15 cellular contexts compared by ENCODE assay signal in the genomic region with DNA sequence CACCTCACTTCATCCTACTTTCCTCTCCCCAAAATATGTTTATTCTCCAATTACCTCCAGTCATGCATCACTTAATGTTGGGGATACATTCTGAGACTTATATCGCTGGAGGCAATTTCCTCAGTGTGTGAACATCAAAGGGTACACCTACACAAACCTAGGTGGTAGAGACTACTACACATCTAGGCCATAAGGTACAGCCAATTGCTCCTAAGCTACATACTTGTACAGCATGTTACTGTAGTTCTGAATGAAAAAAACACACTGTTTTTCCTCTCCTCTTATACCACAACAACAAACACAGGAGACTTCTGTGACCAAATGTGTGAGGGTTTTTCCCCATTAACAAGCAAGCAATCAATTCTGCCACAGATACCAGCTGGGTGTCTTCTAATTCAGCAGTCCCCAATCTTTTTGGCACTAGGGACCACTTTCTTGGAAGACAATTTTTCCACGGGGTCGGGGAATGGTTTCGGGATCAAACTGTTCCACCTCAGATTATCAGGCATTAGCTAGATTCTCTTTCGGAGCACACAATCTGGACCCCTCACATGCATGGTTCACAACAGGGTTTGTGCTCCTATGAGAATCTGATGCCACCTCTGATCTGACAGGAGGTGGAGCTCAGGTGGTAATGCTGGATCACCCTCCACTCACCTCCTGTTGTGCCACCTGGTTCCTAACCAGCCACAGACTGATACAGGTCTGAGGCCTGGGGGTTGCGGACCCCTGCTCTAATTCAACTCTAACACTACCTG. TPM values are rescaled to one million over a fixed set of nuclear protein-coding genes. Genes with fewer than 3 reads are reported as not detected.
DNase-seq lines count a peak whose midpoint lies in the region; ATAC-seq lines count a peak whose summit lies in the region.
"Had no signal": no experiment of that assay in that cellular context is flagged by ENCODE, and none has a peak within 500 bp of the region (broad histone marks: within the 10 kb centered on the region; RNA-seq: fewer than 3 reads in every experiment).

No MANE protein-coding gene starts in this region.

- H3K4me1 ChIP-seq in effector memory CD4-positive, alpha-beta T cell (ENCODE audit: control insufficient read depth, insufficient read depth, low read length, poor library complexity, severe bottlenecking): peaks cover 15% of the 10 kb centered on the region

- H3K4me3 Mint-ChIP-seq in activated naive CD8-positive, alpha-beta T cell treated with anti-CD3 and anti-CD28 coated beads, Interleukin-2, amount 10 ng/mL, durations not matched to agents 7 days and 5 days: no peak overlapping the region
- H3K4me3 Mint-ChIP-seq in activated naive CD8-positive, alpha-beta T cell treated with anti-CD3 and anti-CD28 coated beads for 36 hours: no peak overlapping the region
- peak overlapping the region; percentile 7 for H3K4me3 Mint-ChIP-seq in T-helper 17 cell
- H3K4me3 Mint-ChIP-seq in stimulated activated memory B cell treated with anti-CD40 and anti-IgM and Interleukin-4, amounts not matched to agents 10 μg/mL and 1 μg/mL and 100 μg/mL, for 72 hours: no peak overlapping the region

- H3K27me3 Mint-ChIP-seq in activated naive CD8-positive, alpha-beta T cell treated with anti-CD3 and anti-CD28 coated beads, Interleukin-2, amount 10 ng/mL, durations not matched to agents 7 days and 5 days: no peaks in the 10 kb centered on the region
- no peaks in the 10 kb centered on the region for H3K27me3 Mint-ChIP-seq in activated naive CD8-positive, alpha-beta T cell treated with anti-CD3 and anti-CD28 coated beads for 36 hours
- no peaks in the 10 kb centered on the region for H3K27me3 Mint-ChIP-seq in T-helper 17 cell
- no peaks in the 10 kb centered on the region for H3K27me3 Mint-ChIP-seq in stimulated activated memory B cell treated with anti-CD40 and anti-IgM and Interleukin-4, amounts not matched to agents 10 μg/mL and 1 μg/mL and 100 μg/mL, for 72 hours

- H3K27ac Mint-ChIP-seq in activated naive CD8-positive, alpha-beta T cell treated with anti-CD3 and anti-CD28 coated beads, Interleukin-2, amount 10 ng/mL, durations not matched to agents 7 days and 5 days: no peak overlapping the region
- no peak overlapping the region for H3K27ac Mint-ChIP-seq in activated naive CD8-positive, alpha-beta T cell treated with anti-CD3 and anti-CD28 coated beads for 36 hours
- peak overlapping the region; percentile 92 for H3K27ac Mint-ChIP-seq in T-helper 17 cell
- no peak overlapping the region for H3K27ac Mint-ChIP-seq in stimulated activated memory B cell treated with anti-CD40 and anti-IgM and Interleukin-4, amounts not matched to agents 10 μg/mL and 1 μg/mL and 100 μg/mL, for 72 hours

- POLR2A ChIA-PET in activated naive CD8-positive, alpha-beta T cell treated with anti-CD3 and anti-CD28 coated beads, Interleukin-2, amount 10 ng/mL, durations not matched to agents 7 days and 5 days (lab: Charles Lee): no interaction called here

- DNase-seq in activated naive CD8-positive, alpha-beta T cell treated with anti-CD3 and anti-CD28 coated beads, Interleukin-2, amount 10 ng/mL, durations not matched to agents 7 days and 5 days: no peak
- no peak for DNase-seq in activated naive CD8-positive, alpha-beta T cell treated with anti-CD3 and anti-CD28 coated beads for 36 hours
- DNase-seq in T-helper 17 cell: no peak
- DNase-seq in effector memory CD4-positive, alpha-beta T cell: no peak
- DNase-seq in HCEC 1CT: no peak
- DNase-seq in DMS53 treated with DMSO at 0.1 percent for 48 hours (lab: John Stamatoyannopoulos, UW; ENCODE audit: unreplicated experiment): no peak
- DNase-seq: ACHN, AML-193, GDM1, GOT3, NCI-H187 treated with DMSO at 0.1 percent for 48 hours, NCI-H446, OCI-M1, SHP77 treated with DMSO at 0.1 percent for 48 hours had no signal

- peak overlapping the region; percentile 22 for H3K27ac ChIP-seq in effector memory CD4-positive, alpha-beta T cell (ENCODE audit: insufficient read depth, low read length, poor library complexity, severe bottlenecking)

- H3K4me3 ChIP-seq in effector memory CD4-positive, alpha-beta T cell (ENCODE audit: insufficient read depth, low read depth, low read length, poor library complexity, severe bottlenecking): no peak overlapping the region

- H3K27me3 ChIP-seq in effector memory CD4-positive, alpha-beta T cell (replicated peaks; ENCODE audit: control insufficient read depth, insufficient read depth, low read length, poor library complexity, severe bottlenecking): no peaks in the 10 kb centered on the region

- peaks cover 9% of the 10 kb centered on the region for H3K36me3 Mint-ChIP-seq in activated naive CD8-positive, alpha-beta T cell treated with anti-CD3 and anti-CD28 coated beads, Interleukin-2, amount 10 ng/mL, durations not matched to agents 7 days and 5 days
- peaks cover 2% of the 10 kb centered on the region for H3K36me3 Mint-ChIP-seq in activated naive CD8-positive, alpha-beta T cell treated with anti-CD3 and anti-CD28 coated beads for 36 hours
- H3K36me3 Mint-ChIP-seq in T-helper 17 cell (ENCODE audit: low read depth): no peaks in the 10 kb centered on the region
- H3K36me3 Mint-ChIP-seq in stimulated activated memory B cell treated with anti-CD40 and anti-IgM and Interleukin-4, amounts not matched to agents 10 μg/mL and 1 μg/mL and 100 μg/mL, for 72 hours: peaks cover 27% of the 10 kb centered on the region

- H3K9me3 Mint-ChIP-seq in activated naive CD8-positive, alpha-beta T cell treated with anti-CD3 and anti-CD28 coated beads, Interleukin-2, amount 10 ng/mL, durations not matched to agents 7 days and 5 days: no peaks in the 10 kb centered on the region
- H3K9me3 Mint-ChIP-seq in activated naive CD8-positive, alpha-beta T cell treated with anti-CD3 and anti-CD28 coated beads for 36 hours: no peaks in the 10 kb centered on the region
- H3K9me3 Mint-ChIP-seq in stimulated activated memory B cell treated with anti-CD40 and anti-IgM and Interleukin-4, amounts not matched to agents 10 μg/mL and 1 μg/mL and 100 μg/mL, for 72 hours: no peaks in the 10 kb centered on the region

- peaks cover 22% of the 10 kb centered on the region for H3K4me1 Mint-ChIP-seq in activated naive CD8-positive, alpha-beta T cell treated with anti-CD3 and anti-CD28 coated beads, Interleukin-2, amount 10 ng/mL, durations not matched to agents 7 days and 5 days
- H3K4me1 Mint-ChIP-seq in activated naive CD8-positive, alpha-beta T cell treated with anti-CD3 and anti-CD28 coated beads for 36 hours: peaks cover 35% of the 10 kb centered on the region
- peaks cover 50% of the 10 kb centered on the region for H3K4me1 Mint-ChIP-seq in T-helper 17 cell
- peaks cover 44% of the 10 kb centered on the region for H3K4me1 Mint-ChIP-seq in stimulated activated memory B cell treated with anti-CD40 and anti-IgM and Interleukin-4, amounts not matched to agents 10 μg/mL and 1 μg/mL and 100 μg/mL, for 72 hours

- H3K36me3 ChIP-seq in effector memory CD4-positive, alpha-beta T cell (ENCODE audit: control insufficient read depth, insufficient read depth, low read length): peaks cover 3% of the 10 kb centered on the region

- ATAC-seq in activated naive CD8-positive, alpha-beta T cell treated with anti-CD3 and anti-CD28 coated beads, Interleukin-2, amount 10 ng/mL, durations not matched to agents 7 days and 5 days (ENCODE audit: low read depth): peak; percentile 8
- peak; percentile 62 for ATAC-seq in T-helper 17 cell
- ATAC-seq in stimulated activated memory B cell treated with anti-CD40 and anti-IgM and Interleukin-4, amounts not matched to agents 10 μg/mL and 1 μg/mL and 100 μg/mL, for 72 hours: no peak

- no peaks in the 10 kb centered on the region for H3K9me3 ChIP-seq in T-helper 17 cell (ENCODE audit: control insufficient read depth, low read length, poor library complexity, severe bottlenecking)
- no peaks in the 10 kb centered on the region for H3K9me3 ChIP-seq in effector memory CD4-positive, alpha-beta T cell (ENCODE audit: control insufficient read depth, low read length)

RNA-seq across cellular contexts. Expression of a gene that starts 5.2 kb away (rescaled TPM):
- 10 to 100 TPM; 31.7 to 37.3 TPM for total RNA-seq in activated naive CD8-positive, alpha-beta T cell treated with anti-CD3 and anti-CD28 coated beads, Interleukin-2, amount 10 ng/mL, durations not matched to agents 7 days and 5 days
- 10 to 100 TPM; 11.2 to 12.3 TPM for total RNA-seq in activated naive CD8-positive, alpha-beta T cell treated with anti-CD3 and anti-CD28 coated beads for 36 hours
- 10 to 100 TPM; 28.1 to 33.1 TPM for total RNA-seq in T-helper 17 cell

RNA-seq across cellular contexts. Expression of a gene that starts 17.0 kb away (rescaled TPM):
- total RNA-seq in activated naive CD8-positive, alpha-beta T cell treated with anti-CD3 and anti-CD28 coated beads, Interleukin-2, amount 10 ng/mL, durations not matched to agents 7 days and 5 days: 100 to 1,000 TPM; 227 to 233 TPM
- 10 to 100 TPM; 91.1 to 91.8 TPM for total RNA-seq in activated naive CD8-positive, alpha-beta T cell treated with anti-CD3 and anti-CD28 coated beads for 36 hours
- total RNA-seq in T-helper 17 cell: 100 to 1,000 TPM; 207 to 251 TPM

RNA-seq across cellular contexts. Expression of a gene that starts 52.7 kb away (rescaled TPM):
- total RNA-seq in activated naive CD8-positive, alpha-beta T cell treated with anti-CD3 and anti-CD28 coated beads, Interleukin-2, amount 10 ng/mL, durations not matched to agents 7 days and 5 days: 1 to 10 TPM; 1.5 to 1.7 TPM
- under 1 TPM; 0.14 to 0.16 TPM for total RNA-seq in activated naive CD8-positive, alpha-beta T cell treated with anti-CD3 and anti-CD28 coated beads for 36 hours
- 1 to 10 TPM; 3.1 to 3.6 TPM for total RNA-seq in T-helper 17 cell
